ENCODE assay signal across 8 cellular contexts in genomic region chr1:93346472-93346991, GRCh38. TPM values are rescaled to one million over a fixed set of nuclear protein-coding genes. Genes with fewer than 3 reads are reported as not detected.
DNase-seq lines count a peak whose midpoint lies in the region; ATAC-seq, FAIRE-seq and TF ChIP-seq lines count a peak whose summit lies in the region.

No MANE protein-coding gene starts in this region.

- H3K36me3 ChIP-seq in mammary epithelial cell (ENCODE audit: insufficient read depth, low read length) (no peaks in the 10 kb centered on the region), kidney epithelial cell (ENCODE audit: control insufficient read depth, insufficient read depth, low read length) (no peaks in the 10 kb centered on the region)

- peak overlapping the region; percentile 86 for H3K4me2 ChIP-seq in mammary epithelial cell (ENCODE audit: insufficient read depth, low read depth, low read length)

- H3K27me3 ChIP-seq in HL-60 (ENCODE audit: insufficient read depth, poor library complexity, severe bottlenecking) (no peaks in the 10 kb centered on the region), mammary epithelial cell (ENCODE audit: insufficient read depth, low read length) (no peaks in the 10 kb centered on the region), kidney epithelial cell (ENCODE audit: control insufficient read depth, insufficient read depth, low read length) (no peaks in the 10 kb centered on the region)

- TF ChIP-seq CTCF in HL-60 (IDR thresholded peaks at IDR 0.05; ENCODE audit: insufficient read depth, low read length) (no peak), mammary epithelial cell (conservative IDR thresholded peaks at IDR 0.05 in 1 of 2, IDR thresholded peaks at IDR 0.05 in 1 of 2; ENCODE audit: extremely low read depth in 1 of 2, insufficient read depth in 1 of 2, low read depth in 1 of 2, low read length in 2 of 2) (no peak), kidney epithelial cell (IDR thresholded peaks at IDR 0.05; ENCODE audit: insufficient read depth, low read length, poor library complexity, severe bottlenecking) (no peak)

- peaks cover 75% of the 10 kb centered on the region for H3K79me2 ChIP-seq in mammary epithelial cell (ENCODE audit: insufficient read depth, low read length)

- WGBS in mammary epithelial cell (ENCODE audit: low coverage, missing lambda C conversion rate), result 0% methylated on average over 14 of the region's 20 CpGs

- H2AFZ ChIP-seq in mammary epithelial cell (ENCODE audit: low read depth, low read length), result peak overlapping the region; percentile 95

- ATAC-seq in GM21360 (IDR thresholded peaks at IDR 0.05; ENCODE audit: unreplicated experiment), result peak; percentile 37

- dilution Hi-C loops in mammary epithelial cell (cut with HindIII; ENCODE audit: low sequenced_read_pairs), result no loop called here

- H3K9ac ChIP-seq in mammary epithelial cell (ENCODE audit: insufficient read depth, low read length), result peak overlapping the region; percentile 96

- intact Hi-C loops in mammary epithelial cell (cut with micrococcal nuclease), result loop anchor here (2.0 to 5.0 kb wide), 3 partner anchors 101 to 264 kb away; partner anchors contain the start of gene FNBP1L

- TSS peak; percentile 29 for BruUV-seq in mammary epithelial cell (replicated peaks; lab: Mats Ljungman, UMichigan)

- CTCF ChIA-PET in mammary epithelial cell (lab: Charles Lee; ENCODE audit: low non-redundant PET), result no interaction called here

- no peaks in the 10 kb centered on the region for H3K9me3 ChIP-seq in mammary epithelial cell (replicated peaks; ENCODE audit: insufficient read depth, low read length)

- peaks cover 24% of the 10 kb centered on the region for H3K4me1 ChIP-seq in mammary epithelial cell (ENCODE audit: insufficient read depth, low read length)

- in situ Hi-C loops in mammary epithelial cell (cut with MboI; ENCODE audit: low sequenced_read_pairs in 2 of 2), result loop anchor here in 1 of 2 donors (5.0 kb wide), 1 partner anchor 44 kb away; no protein-coding TSS in a partner anchor

- FAIRE-seq in urothelium cell line (lab: Jason Lieb, UNC), result no peak

- DNase-seq in EL, result peak; percentile 58
- peak in 1 of 2 experiments; percentile 25 for DNase-seq in HL-60 (ENCODE audit: low read depth in 1 of 2, low spot score in 1 of 2)
- DNase-seq in T-helper 1 cell, result peak in 4 of 5 donors; percentile 13 to 49 (median 29)
- DNase-seq in mammary epithelial cell, result peak; percentile 49
- no peak for DNase-seq in kidney epithelial cell (ENCODE audit: low read depth)
- peak; percentile 11 for DNase-seq in stimulated activated CD8-positive, alpha-beta memory T cell treated with anti-CD3 and anti-CD28 coated beads, Interleukin-12 subunit alpha, Interleukin-12 subunit beta, amount 100 ng/mL, for 4 hours (ENCODE audit: low read depth)
- DNase-seq in urothelium cell line (ENCODE audit: low spot score), result no peak

- H3K4me3 ChIP-seq in HL-60 (replicated peaks; ENCODE audit: insufficient read depth, low read length), result peak overlapping the region; percentile 78
- H3K4me3 ChIP-seq in mammary epithelial cell (replicated peaks in 1 of 3; ENCODE audit: insufficient read depth in 1 of 3, low read depth in 2 of 3, low read length in 3 of 3), result peak overlapping the region; percentile 87 to 97 (median 96)
- H3K4me3 ChIP-seq in kidney epithelial cell (ENCODE audit: low read depth, low read length), result peak overlapping the region; percentile 75

- peak overlapping the region; percentile 97 for H3K27ac ChIP-seq in HL-60 (replicated peaks)
- H3K27ac ChIP-seq in mammary epithelial cell (ENCODE audit: insufficient read depth, low read depth, low read length), result peak overlapping the region; percentile 92

- peaks cover 5% of the 10 kb centered on the region for H4K20me1 ChIP-seq in mammary epithelial cell (ENCODE audit: insufficient read depth, low read length)

RNA-seq across cellular contexts. Expression of gene DR1, which starts 0.8 kb away (rescaled TPM):
- total RNA-seq in mammary epithelial cell, result 10 to 100 TPM; 35.8 to 79.2 TPM
- 25.7 TPM for polyA plus RNA-seq in mammary epithelial cell
- 55.4 TPM for polyA minus RNA-seq in mammary epithelial cell
- 45.1 and 52.1 TPM in 2 replicates for total RNA-seq in kidney epithelial cell

Comparison
In these comparisons a context has a peak if more than half of its experiments do, and no peak if none do; other contexts are left out.
1. DNase-seq: peak in EL (single experiment), T-helper 1 cell (4 of 5), mammary epithelial cell (single experiment) and stimulated activated CD8-positive, alpha-beta memory T cell treated with anti-CD3 and anti-CD28 coated beads, Interleukin-12 subunit alpha, Interleukin-12 subunit beta, amount 100 ng/mL, for 4 hours (single experiment); none in kidney epithelial cell (single experiment) and urothelium cell line (single experiment).
2. Peak in every context shown above with its lines, with median percentiles within 50 percentile points of each other: H3K4me3 ChIP-seq.